In genomic region chr16:19879241-19879792, GRCh38 we compare ENCODE assay signal across 1 cellular context.
A peak's percentile ranks its signal among the peaks of the same experiment; 100 is the strongest.
TF ChIP-seq lines count a peak whose summit lies in the region.

No MANE protein-coding gene starts in this region.

TF ChIP-seq in HEK293, 187 proteins besides CTCF, POLR2A, EP300 and RAD21 (continued from another document and continues in another):
- TF ChIP-seq ZNF561 (tag by site-specific recombination; IDR thresholded peaks at IDR 0.05; ENCODE audit: borderline replicate concordance) (no peak), TCF7L2 (IDR thresholded peaks at IDR 0.05; ENCODE audit: borderline replicate concordance, low read depth, low read length) (no peak), ZNF175 (tag by site-specific recombination; IDR thresholded peaks at IDR 0.05) (no peak), ZNF202 (tag by site-specific recombination; IDR thresholded peaks at IDR 0.05; ENCODE audit: borderline replicate concordance) (no peak), ZNF521 (tag by site-specific recombination; IDR thresholded peaks at IDR 0.05) (no peak), OVOL3 (tag by site-specific recombination; IDR thresholded peaks at IDR 0.05) (no peak), ZSCAN4 (tag by site-specific recombination; IDR thresholded peaks at IDR 0.05) (peak; percentile 93), ZNF658 (tag by site-specific recombination; IDR thresholded peaks at IDR 0.05) (no peak), ZSCAN30 (tag by site-specific recombination; IDR thresholded peaks at IDR 0.05) (peak; percentile 78), ZNF518A (tag by site-specific recombination; conservative IDR thresholded peaks at IDR 0.05; ENCODE audit: low read depth) (no peak), ZNF692 (tag by site-specific recombination; IDR thresholded peaks at IDR 0.05) (peak; percentile 60), ZNF239 (tag by site-specific recombination; IDR thresholded peaks at IDR 0.05) (no peak), ZBTB20 (tag by site-specific recombination; IDR thresholded peaks at IDR 0.05) (peak; percentile 60), ZNF792 (tag by site-specific recombination; IDR thresholded peaks at IDR 0.05) (0 out of 2 replicates have a peak, but pooled peaks have one; percentile 27), ZNF335 (tag by site-specific recombination; conservative IDR thresholded peaks at IDR 0.05) (no peak), ZNF571 (tag by site-specific recombination; IDR thresholded peaks at IDR 0.05) (no peak), HOXA7 (CRISPR knock-in tag; IDR thresholded peaks at IDR 0.05; ENCODE audit: borderline replicate concordance) (no peak), ZNF416 (tag by site-specific recombination; IDR thresholded peaks at IDR 0.05) (no peak), GFI1B (tag by site-specific recombination; IDR thresholded peaks at IDR 0.05) (no peak), ZNF558 (tag by site-specific recombination; IDR thresholded peaks at IDR 0.05) (no peak), ZNF585B (tag by site-specific recombination; IDR thresholded peaks at IDR 0.05) (no peak), ZNF600 (tag by site-specific recombination; IDR thresholded peaks at IDR 0.05) (no peak), ZNF354C (tag by site-specific recombination; IDR thresholded peaks at IDR 0.05; ENCODE audit: borderline replicate concordance, low read depth) (no peak), ZNF785 (tag by site-specific recombination; IDR thresholded peaks at IDR 0.05) (no peak), ZNF501 (tag by site-specific recombination; IDR thresholded peaks at IDR 0.05) (no peak), ZNF266 (tag by site-specific recombination; IDR thresholded peaks at IDR 0.05; ENCODE audit: low read depth) (no peak), ZNF132 (tag by site-specific recombination; IDR thresholded peaks at IDR 0.05; ENCODE audit: borderline replicate concordance) (no peak), ZNF704 (tag by site-specific recombination; IDR thresholded peaks at IDR 0.05) (no peak), YY2 (tag by site-specific recombination; IDR thresholded peaks at IDR 0.05) (no peak), EGR2 (tag by site-specific recombination; IDR thresholded peaks at IDR 0.05; ENCODE audit: low read depth) (no peak), ELK4 (IDR thresholded peaks at IDR 0.05; ENCODE audit: borderline replicate concordance, low read depth, low read length) (no peak), HOXD13 (CRISPR knock-in tag; IDR thresholded peaks at IDR 0.05; ENCODE audit: borderline replicate concordance) (peak; percentile 89), ZNF544 (tag by site-specific recombination; IDR thresholded peaks at IDR 0.05) (no peak), SCRT2 (tag by site-specific recombination; IDR thresholded peaks at IDR 0.05) (peak; percentile 68), ZNF837 (tag by site-specific recombination; IDR thresholded peaks at IDR 0.05) (no peak), ZBTB21 (tag by site-specific recombination; IDR thresholded peaks at IDR 0.05) (no peak), ZBTB10 (tag by site-specific recombination; IDR thresholded peaks at IDR 0.05) (peak; percentile 26; the same call in 1 of the 2 replicates), ZNF621 (tag by site-specific recombination; IDR thresholded peaks at IDR 0.05) (no peak), ZNF623 (tag by site-specific recombination; IDR thresholded peaks at IDR 0.05) (no peak), BCL11B (tag by site-specific recombination; IDR thresholded peaks at IDR 0.05; ENCODE audit: low read depth) (no peak), ZNF121 (tag by site-specific recombination; IDR thresholded peaks at IDR 0.05) (no peak), ZNF211 (tag by site-specific recombination; IDR thresholded peaks at IDR 0.05; ENCODE audit: low read depth) (no peak), ZNF146 (tag by site-specific recombination; IDR thresholded peaks at IDR 0.05) (no peak), HIC1 (tag by site-specific recombination; IDR thresholded peaks at IDR 0.05) (no peak), KLF16 (tag by site-specific recombination; IDR thresholded peaks at IDR 0.05) (no peak), ZFP41 (tag by site-specific recombination; IDR thresholded peaks at IDR 0.05; ENCODE audit: borderline replicate concordance) (no peak), ZNF76 (tag by site-specific recombination; IDR thresholded peaks at IDR 0.05; ENCODE audit: borderline replicate concordance, low read depth) (no peak), ZFP69B (tag by site-specific recombination; IDR thresholded peaks at IDR 0.05) (peak; percentile 34; the same call in 1 of the 2 replicates), ZNF529 (tag by site-specific recombination; IDR thresholded peaks at IDR 0.05; ENCODE audit: insufficient replicate concordance) (no peak), ZNF148 (tag by site-specific recombination; IDR thresholded peaks at IDR 0.05; ENCODE audit: borderline replicate concordance) (0 out of 2 replicates have a peak, but pooled peaks have one; percentile 33)
